ENCODE assay signal across 8 cellular contexts in the genomic region with DNA sequence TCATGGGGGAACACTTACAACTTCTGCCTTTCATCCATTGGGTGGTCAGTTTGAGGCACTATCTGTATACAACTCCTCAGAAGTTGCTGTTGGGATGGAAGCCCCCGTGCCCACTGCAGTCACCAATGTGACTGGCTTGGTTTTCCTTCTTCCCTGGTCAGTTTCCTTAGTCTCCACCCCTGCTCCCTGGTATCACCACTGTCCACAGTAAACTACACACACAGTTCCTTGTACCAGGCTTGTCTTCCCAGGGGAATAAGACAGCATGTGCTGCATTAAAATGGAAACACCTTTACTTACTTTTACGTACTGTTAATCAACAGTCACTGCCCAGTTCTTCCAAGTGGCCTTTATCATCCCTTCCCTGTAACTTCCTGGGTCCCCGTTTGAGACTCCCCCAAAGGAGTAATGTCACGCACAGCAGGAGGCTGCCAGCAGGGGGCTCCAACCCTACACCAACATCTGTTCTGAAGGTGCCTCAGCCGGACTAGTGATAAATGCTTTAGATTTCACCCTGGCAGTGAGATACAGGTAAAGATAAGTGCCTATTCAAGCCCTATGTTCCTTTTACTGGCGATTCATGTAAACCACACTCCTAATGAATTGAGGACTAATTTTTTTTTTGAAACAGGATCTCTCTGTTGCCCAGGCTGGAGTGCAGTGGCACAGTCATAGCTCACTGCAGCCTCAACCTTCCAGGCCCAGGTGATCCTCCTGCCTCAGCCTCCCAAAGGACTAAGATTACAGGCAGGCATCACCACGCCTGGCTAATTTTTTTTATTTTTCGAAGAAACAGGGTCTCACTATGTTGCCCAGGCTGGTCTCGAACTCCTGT. TPM values are rescaled to one million over a fixed set of nuclear protein-coding genes. Genes with fewer than 3 reads are reported as not detected.
A peak's percentile ranks its signal among the peaks of the same experiment; 100 is the strongest.
DNase-seq lines count a peak whose midpoint lies in the region; ATAC-seq and TF ChIP-seq lines count a peak whose summit lies in the region.

No MANE protein-coding gene starts in this region.

- ATAC-seq in activated T-helper 17 cell treated with anti-CD3 and anti-CD28 coated beads, Interleukin-2, amount 50 U/mL, for 72 hours (replicated peaks) = peak; percentile 86
- ATAC-seq in foreskin keratinocyte (peak; percentile 87), GM21717 (IDR thresholded peaks at IDR 0.05; ENCODE audit: unreplicated experiment) (no peak)

- TF ChIP-seq POLR2A in transverse colon (IDR thresholded peaks at IDR 0.05) = no peak

- DNase-seq in COR-L47 (lab: John Stamatoyannopoulos, UW) (peak; percentile 0), RPMI7951 (ENCODE audit: low read depth) (peak; percentile 50), foreskin keratinocyte (peak; percentile 13 to 39), transverse colon (peak; percentile 86)

- H3K27me3 Mint-ChIP-seq in activated T-helper 17 cell treated with anti-CD3 and anti-CD28 coated beads, Interleukin-2, amount 50 U/mL, for 72 hours = peaks cover 4% of the 10 kb centered on the region

- H3K9me3 ChIP-seq in HEK293 (ENCODE audit: control insufficient read depth, insufficient read depth, low read depth, low read length) (no peaks in the 10 kb centered on the region), parathyroid adenoma (ENCODE audit: control insufficient read depth, low read length) (no peaks in the 10 kb centered on the region), transverse colon (no peaks in the 10 kb centered on the region)

- H3K27ac ChIP-seq in HEK293 (ENCODE audit: extremely low read depth, low read depth, low read length) = no peak overlapping the region
- H3K27ac ChIP-seq in foreskin keratinocyte = no peak overlapping the region
- no peak overlapping the region for H3K27ac ChIP-seq in parathyroid adenoma
- peak overlapping the region; percentile 44 to 79 (median 66) for H3K27ac ChIP-seq in transverse colon

- H3K9ac ChIP-seq in parathyroid adenoma = no peak overlapping the region

- in situ Hi-C loops in transverse colon (cut with MboI; ENCODE audit: low pct_ligation_motif_present in 1 of 4, low pct_unique_long_range_greater_than_20kb in 1 of 4, low sequenced_read_pairs in 3 of 4) = loop anchor here in 2 of 4 donors (10.0 to 25.0 kb wide), 2 partner anchors 59 to 272 kb away; no protein-coding TSS in a partner anchor

- TF ChIP-seq EP300 in transverse colon (IDR thresholded peaks at IDR 0.05; ENCODE audit: low read depth) = no peak

- TF ChIP-seq CTCF in HEK293 (tag by site-specific recombination; IDR thresholded peaks at IDR 0.05) (peak; percentile 63), foreskin keratinocyte (conservative IDR thresholded peaks at IDR 0.05) (peak; percentile 87), parathyroid adenoma (IDR thresholded peaks at IDR 0.05) (peak; percentile 85), transverse colon (IDR thresholded peaks at IDR 0.05) (peak; percentile 85 to 93 (median 89))

- H3K27ac Mint-ChIP-seq in activated T-helper 17 cell treated with anti-CD3 and anti-CD28 coated beads, Interleukin-2, amount 50 U/mL, for 72 hours = no peak overlapping the region

- no peak overlapping the region for H3K4me3 ChIP-seq in HEK293 (ENCODE audit: low read depth, low read length)
- H3K4me3 ChIP-seq in parathyroid adenoma (ENCODE audit: low read depth, low read length) = no peak overlapping the region
- H3K4me3 ChIP-seq in transverse colon = no peak overlapping the region

- no peaks in the 10 kb centered on the region for H3K36me3 Mint-ChIP-seq in activated T-helper 17 cell treated with anti-CD3 and anti-CD28 coated beads, Interleukin-2, amount 50 U/mL, for 72 hours (ENCODE audit: low read depth)

- intact Hi-C loops in transverse colon (cut with DNase I; ENCODE audit: low total_unique reads) = no loop called here

- H2AFZ ChIP-seq in parathyroid adenoma = no peak overlapping the region

- no peak overlapping the region for H3K4me2 ChIP-seq in parathyroid adenoma (ENCODE audit: low read length)

- H3K4me1 Mint-ChIP-seq in activated T-helper 17 cell treated with anti-CD3 and anti-CD28 coated beads, Interleukin-2, amount 50 U/mL, for 72 hours = peaks cover 4% of the 10 kb centered on the region

- H3K36me3 ChIP-seq in HEK293 (ENCODE audit: control insufficient read depth in 2 of 2, insufficient read depth in 1 of 2, low read length in 2 of 2) = no peaks in the 10 kb centered on the region
- H3K36me3 ChIP-seq in parathyroid adenoma (ENCODE audit: control insufficient read depth, insufficient read depth, low read length) = no peaks in the 10 kb centered on the region
- H3K36me3 ChIP-seq in transverse colon = no peaks in the 10 kb centered on the region

- no peaks in the 10 kb centered on the region for H3K9me3 Mint-ChIP-seq in activated T-helper 17 cell treated with anti-CD3 and anti-CD28 coated beads, Interleukin-2, amount 50 U/mL, for 72 hours

- no peaks in the 10 kb centered on the region for H3K4me1 ChIP-seq in HEK293 (ENCODE audit: control insufficient read depth, insufficient read depth, low read length)
- H3K4me1 ChIP-seq in foreskin keratinocyte = no peaks in the 10 kb centered on the region
- no peaks in the 10 kb centered on the region for H3K4me1 ChIP-seq in parathyroid adenoma
- peaks cover 3 to 14% (median 13%) of the 10 kb centered on the region in 4 donors for H3K4me1 ChIP-seq in transverse colon

- 28 to 48% methylated on average over 5 to 9 of the region's 9 CpGs for WGBS in transverse colon (ENCODE audit: low coverage in 1 of 2), 2 donors

- POLR2A ChIA-PET in HEK293 (lab: Yijun Ruan, JAX) = no interaction called here

- no peak overlapping the region for H3K4me3 Mint-ChIP-seq in activated T-helper 17 cell treated with anti-CD3 and anti-CD28 coated beads, Interleukin-2, amount 50 U/mL, for 72 hours

- no peaks in the 10 kb centered on the region for H3K79me2 ChIP-seq in parathyroid adenoma

- H3K27me3 ChIP-seq in foreskin keratinocyte = no peaks in the 10 kb centered on the region
- no peaks in the 10 kb centered on the region for H3K27me3 ChIP-seq in parathyroid adenoma (ENCODE audit: control insufficient read depth, insufficient read depth, low read length)
- no peaks in the 10 kb centered on the region for H3K27me3 ChIP-seq in transverse colon

- CTCF ChIA-PET in HEK293 (lab: Yijun Ruan, JAX) = interaction anchor here (0.6 to 1.5 kb wide), 3 partner anchors 9 to 64 kb away, joined by 3 to 4 read pairs (median 3); no protein-coding TSS in a partner anchor

TF ChIP-seq in HEK293, 187 proteins besides CTCF, POLR2A, EP300 and RAD21:
- peak; percentile 59 for TF ChIP-seq ZNF654 (tag by site-specific recombination; IDR thresholded peaks at IDR 0.05; ENCODE audit: low read depth)
- no peak for TF ChIP-seq ZNF138 (tag by site-specific recombination; IDR thresholded peaks at IDR 0.05; ENCODE audit: borderline replicate concordance)
- TF ChIP-seq ZNF292 (tag by site-specific recombination; IDR thresholded peaks at IDR 0.05; ENCODE audit: borderline replicate concordance, low read depth) = no peak
- no peak for TF ChIP-seq ZNF544 (tag by site-specific recombination; IDR thresholded peaks at IDR 0.05)
- TF ChIP-seq, protein P1, sequence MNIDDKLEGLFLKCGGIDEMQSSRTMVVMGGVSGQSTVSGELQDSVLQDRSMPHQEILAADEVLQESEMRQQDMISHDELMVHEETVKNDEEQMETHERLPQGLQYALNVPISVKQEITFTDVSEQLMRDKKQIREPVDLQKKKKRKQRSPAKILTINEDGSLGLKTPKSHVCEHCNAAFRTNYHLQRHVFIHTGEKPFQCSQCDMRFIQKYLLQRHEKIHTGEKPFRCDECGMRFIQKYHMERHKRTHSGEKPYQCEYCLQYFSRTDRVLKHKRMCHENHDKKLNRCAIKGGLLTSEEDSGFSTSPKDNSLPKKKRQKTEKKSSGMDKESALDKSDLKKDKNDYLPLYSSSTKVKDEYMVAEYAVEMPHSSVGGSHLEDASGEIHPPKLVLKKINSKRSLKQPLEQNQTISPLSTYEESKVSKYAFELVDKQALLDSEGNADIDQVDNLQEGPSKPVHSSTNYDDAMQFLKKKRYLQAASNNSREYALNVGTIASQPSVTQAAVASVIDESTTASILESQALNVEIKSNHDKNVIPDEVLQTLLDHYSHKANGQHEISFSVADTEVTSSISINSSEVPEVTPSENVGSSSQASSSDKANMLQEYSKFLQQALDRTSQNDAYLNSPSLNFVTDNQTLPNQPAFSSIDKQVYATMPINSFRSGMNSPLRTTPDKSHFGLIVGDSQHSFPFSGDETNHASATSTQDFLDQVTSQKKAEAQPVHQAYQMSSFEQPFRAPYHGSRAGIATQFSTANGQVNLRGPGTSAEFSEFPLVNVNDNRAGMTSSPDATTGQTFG (tag by site-specific recombination; IDR thresholded peaks at IDR 0.05; ENCODE audit: borderline replicate concordance) = no peak
- TF ChIP-seq ZNF398 (tag by site-specific recombination; IDR thresholded peaks at IDR 0.05) = no peak

RNA-seq across cellular contexts. Expression of gene PIK3AP1, which starts 45.3 kb away (rescaled TPM):
- 0.10 TPM in 1 of 2 replicates, not detected in the other for total RNA-seq in RPMI7951 (2014; rRNA removed; shearing (Covaris generic))
- 1 to 10 TPM; 4.3 to 6.6 TPM for total RNA-seq in activated T-helper 17 cell treated with anti-CD3 and anti-CD28 coated beads, Interleukin-2, amount 50 U/mL, for 72 hours
- total RNA-seq in foreskin keratinocyte (0.07 and 0.10 TPM in 2 replicates), transverse colon (10 to 100 TPM in 3 of 4 donors, 1 to 10 TPM in 1; 6.4 to 42.6 (median 16.3) TPM)
- polyA plus RNA-seq in foreskin keratinocyte = 0.01 TPM in 1 of 2 replicates, not detected in the other

Comparison
In these comparisons a context has a peak if more than half of its experiments do, and no peak if none do; other contexts are left out.
1. DNase-seq: peak in every context shown above with its lines; median percentile 86 in transverse colon; 50 in RPMI7951; 26 in foreskin keratinocyte; 0 in COR-L47.
2. H3K27ac ChIP-seq: peak in transverse colon (4 of 4); none in HEK293 (single experiment), foreskin keratinocyte (single experiment) and parathyroid adenoma (single experiment).
3. Peak in every context shown above with its lines, with median percentiles within 50 percentile points of each other: CTCF ChIP-seq.